1 cellular context compared by ENCODE assay signal in the genomic region with DNA sequence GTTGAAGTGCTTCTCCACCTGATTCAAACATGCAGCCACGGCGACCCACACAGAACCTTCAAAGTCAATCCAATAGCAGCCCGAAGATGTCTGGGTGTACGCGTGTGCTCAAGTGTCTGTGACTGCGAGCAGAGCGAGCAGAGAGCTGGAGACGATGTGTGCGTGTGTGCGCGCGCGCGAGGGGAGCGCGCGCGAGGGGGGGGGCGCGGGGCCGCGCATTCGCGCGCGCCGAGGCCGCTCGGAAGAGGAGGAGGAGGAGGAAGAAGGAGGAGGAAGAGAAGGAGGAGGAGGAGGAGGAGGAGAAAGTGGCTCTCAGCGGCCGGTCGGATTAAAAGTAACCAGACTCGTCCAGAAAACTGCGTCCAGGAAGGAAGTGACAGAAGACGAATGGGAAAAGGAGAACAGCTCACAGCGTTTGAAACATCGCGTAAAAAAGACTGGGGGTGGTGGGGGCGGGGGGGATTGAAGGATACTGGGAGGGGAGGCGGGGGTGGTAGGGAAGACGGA.
TF ChIP-seq lines count a peak whose summit lies in the region.

Gene MEF2C, minus strand, starts transcription at position 126 of the 507 bp plus-strand sequence. CDS start 59,396 bp downstream, outside the sequence.

TF ChIP-seq in liver, 16 proteins besides CTCF, POLR2A, EP300 and RAD21 (continued from another document):
- no peak for TF ChIP-seq ATF3 (IDR thresholded peaks at IDR 0.05)
- no peak for TF ChIP-seq JUND (IDR thresholded peaks at IDR 0.05)
- TF ChIP-seq, protein P1, sequence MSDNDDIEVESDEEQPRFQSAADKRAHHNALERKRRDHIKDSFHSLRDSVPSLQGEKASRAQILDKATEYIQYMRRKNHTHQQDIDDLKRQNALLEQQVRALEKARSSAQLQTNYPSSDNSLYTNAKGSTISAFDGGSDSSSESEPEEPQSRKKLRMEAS (IDR thresholded peaks at IDR 0.05) = no peak
